ENCODE assay signal across 8 cellular contexts in the genomic region with DNA sequence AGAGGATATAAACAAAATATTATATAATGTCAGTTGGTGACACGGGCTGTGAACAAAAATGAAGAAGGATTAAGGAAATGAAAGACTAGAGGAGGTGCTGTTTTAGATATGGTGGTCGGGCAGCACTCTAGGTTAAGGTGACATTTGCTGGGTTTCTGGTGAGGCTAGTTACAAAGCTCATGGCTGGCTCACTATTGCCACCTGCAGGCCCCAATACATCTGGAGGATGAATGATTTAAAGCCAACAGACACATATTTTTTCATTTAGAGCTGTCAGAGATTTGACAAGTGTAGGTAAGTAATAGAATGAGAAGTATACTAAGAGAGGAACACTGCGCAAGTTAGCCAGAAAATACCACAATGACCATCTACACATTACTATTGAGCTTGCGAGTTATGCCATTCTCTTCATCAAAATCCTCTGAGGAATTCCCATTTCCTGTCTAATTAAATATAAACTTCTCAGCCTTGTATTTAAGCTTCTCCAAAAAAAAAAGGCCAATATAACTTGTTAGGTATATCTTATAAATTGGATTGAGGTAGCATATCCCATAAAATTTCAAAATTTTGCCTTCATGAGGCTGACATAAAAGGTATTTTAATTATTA. TPM values are rescaled to one million over a fixed set of nuclear protein-coding genes. Genes with fewer than 3 reads are reported as not detected.
A peak's percentile ranks its signal among the peaks of the same experiment; 100 is the strongest.
DNase-seq lines count a peak whose midpoint lies in the region; ATAC-seq, FAIRE-seq and TF ChIP-seq lines count a peak whose summit lies in the region.

No MANE protein-coding gene starts in this region.

- H3K27ac ChIP-seq in A549 = peak overlapping the region; percentile 51 to 53; a peak in 5 of 6 replicates

- H3K36me3 Mint-ChIP-seq in memory B cell = no peaks in the 10 kb centered on the region

- TF ChIP-seq CTCF in A549 (IDR thresholded peaks at IDR 0.05) (peak; percentile 81), GM12874 (IDR thresholded peaks at IDR 0.05; ENCODE audit: insufficient read depth, low read depth, low read length) (peak; percentile 69)

- CTCF ChIA-PET in A549 (lab: Yijun Ruan, JAX) = interaction anchor here (0.6 to 12.2 kb wide), 18 partner anchors 11 to 169 kb away, joined by 3 to 214 read pairs (median 4); a partner anchor contains a TSS

- peaks cover under 1% of the 10 kb centered on the region for H3K27me3 Mint-ChIP-seq in memory B cell

- peak; percentile 92 to 95 for TF ChIP-seq RAD21 in A549 (conservative IDR thresholded peaks at IDR 0.05 in 1 of 2, IDR thresholded peaks at IDR 0.05 in 1 of 2)

- 19% methylated on average over 4 of the region's 4 CpGs for WGBS in A549 (ENCODE audit: missing lambda C conversion rate)

- POLR2A ChIA-PET in A549 (lab: Yijun Ruan, JAX) = interaction anchor here (1.1 kb wide), 1 partner anchor 69 kb away, joined by 6 read pairs; a partner anchor contains a TSS

- no peak overlapping the region for H3K27ac Mint-ChIP-seq in memory B cell

- TF ChIP-seq EP300 in A549 (IDR thresholded peaks at IDR 0.05) = no peak

- no peaks in the 10 kb centered on the region for H3K9me3 ChIP-seq in A549

- H3K4me1 Mint-ChIP-seq in memory B cell = peaks cover 8% of the 10 kb centered on the region

- no peak for FAIRE-seq in A549 (lab: Jason Lieb, UNC)

- TF ChIP-seq POLR2A in A549 (IDR thresholded peaks at IDR 0.05; ENCODE audit: low read length) = no peak

- H3K4me2 ChIP-seq in A549 = peak overlapping the region; percentile 29; the same call in 1 of the 3 replicates

- no peak overlapping the region for H3K4me3 ChIP-seq in A549

- no peak overlapping the region for H3K4me3 Mint-ChIP-seq in memory B cell

- ATAC-seq in A549 = peak; percentile 86 to 89
- peak; percentile 63 for ATAC-seq in HG02623 (IDR thresholded peaks at IDR 0.05; ENCODE audit: unreplicated experiment)
- ATAC-seq in memory B cell (ENCODE audit: low read depth) = peak; percentile 70

- no peaks in the 10 kb centered on the region for H3K9me3 Mint-ChIP-seq in memory B cell

- DNase-seq in A549 (ENCODE audit: low read depth in 1 of 2, low spot score in 1 of 2) (peak; percentile 35 to 76), MV-4-11 (lab: John Stamatoyannopoulos, UW) (peak; percentile 32), dermis microvascular lymphatic vessel endothelial cell (ENCODE audit: low read depth in 2 of 2) (peak; percentile 30 to 53), memory B cell (ENCODE audit: low spot score in 2 of 2) (peak; percentile 34 to 40), stromal cell of bone marrow (ENCODE audit: low read depth) (peak; percentile 20)
- peak; percentile 24 to 33 for DNase-seq in activated CD4-positive, alpha-beta T cell treated with anti-CD3 and anti-CD28 coated beads for 24 hours (ENCODE audit: low read depth in 2 of 2)

- H3K4me1 ChIP-seq in A549 = peaks cover 50% of the 10 kb centered on the region

TF ChIP-seq in A549, 52 proteins besides CTCF, POLR2A, EP300 and RAD21:
- no peak for TF ChIP-seq MAZ (IDR thresholded peaks at IDR 0.05; ENCODE audit: borderline replicate concordance, low read depth, low read length)
- no peak for TF ChIP-seq ZFP36 (IDR thresholded peaks at IDR 0.05; ENCODE audit: borderline replicate concordance, partially characterized antibody)
- peak; percentile 98 for TF ChIP-seq SMC3 (IDR thresholded peaks at IDR 0.05)

RNA-seq across cellular contexts. Expression of a gene that starts 6.4 kb away (rescaled TPM):
- 132 and 157 TPM in 2 replicates for polyA plus RNA-seq in A549 (2011; rRNA removed)
- 10.0 and 12.1 TPM in 2 replicates for polyA plus RNA-seq in A549 (2012; cell fraction: cytosol; rRNA removed)
- polyA plus RNA-seq in A549 (2012; cell fraction: nucleus; rRNA removed) = 4.1 and 4.3 TPM in 2 replicates
- polyA plus RNA-seq in A549 (2017; fragmentation: RNase III; extraction: RNeasy Plus Mini Kit Qiagen cat#74134 plus additional on column Dnase treatment) = 3.2 to 4.8 TPM (median 4.3 TPM) in 3 replicates
- 29.8 and 45.3 TPM in 2 replicates for polyA minus RNA-seq in A549 (2011; rRNA and poly(A)+ RNA removed)
- total RNA-seq in dermis microvascular lymphatic vessel endothelial cell = not detected in 2 replicates

RNA-seq across cellular contexts. Expression of a gene that starts 28.3 kb away (rescaled TPM):
- polyA plus RNA-seq in A549 (2011; rRNA removed) (130 and 166 TPM in 2 replicates), A549 (2017; fragmentation: RNase III; extraction: RNeasy Plus Mini Kit Qiagen cat#74134 plus additional on column Dnase treatment) (6.6 to 10.2 TPM (median 9.0 TPM) in 3 replicates)
- 12.8 and 13.4 TPM in 2 replicates for polyA plus RNA-seq in A549 (2012; cell fraction: cytosol; rRNA removed)
- polyA plus RNA-seq in A549 (2012; cell fraction: nucleus; rRNA removed) = 9.1 and 12.6 TPM in 2 replicates
- polyA minus RNA-seq in A549 (2011; rRNA and poly(A)+ RNA removed) = 40.9 and 57.5 TPM in 2 replicates
- not detected in 2 replicates for total RNA-seq in dermis microvascular lymphatic vessel endothelial cell

RNA-seq across cellular contexts. Expression of a gene that starts 56.0 kb away (rescaled TPM):
- polyA plus RNA-seq in A549 (2011; rRNA removed) = 169 and 198 TPM in 2 replicates
- 16.9 and 23.8 TPM in 2 replicates for polyA plus RNA-seq in A549 (2012; cell fraction: cytosol; rRNA removed)
- polyA plus RNA-seq in A549 (2012; cell fraction: nucleus; rRNA removed) = 16.8 and 20.0 TPM in 2 replicates
- polyA plus RNA-seq in A549 (2017; fragmentation: RNase III; extraction: RNeasy Plus Mini Kit Qiagen cat#74134 plus additional on column Dnase treatment) = 7.6 to 13.8 TPM (median 7.8 TPM) in 3 replicates
- polyA minus RNA-seq in A549 (2011; rRNA and poly(A)+ RNA removed) = 60.1 and 77.9 TPM in 2 replicates
- total RNA-seq in dermis microvascular lymphatic vessel endothelial cell = not detected in 2 replicates
